ENCODE assay signal across 1 cellular context in the genomic region with DNA sequence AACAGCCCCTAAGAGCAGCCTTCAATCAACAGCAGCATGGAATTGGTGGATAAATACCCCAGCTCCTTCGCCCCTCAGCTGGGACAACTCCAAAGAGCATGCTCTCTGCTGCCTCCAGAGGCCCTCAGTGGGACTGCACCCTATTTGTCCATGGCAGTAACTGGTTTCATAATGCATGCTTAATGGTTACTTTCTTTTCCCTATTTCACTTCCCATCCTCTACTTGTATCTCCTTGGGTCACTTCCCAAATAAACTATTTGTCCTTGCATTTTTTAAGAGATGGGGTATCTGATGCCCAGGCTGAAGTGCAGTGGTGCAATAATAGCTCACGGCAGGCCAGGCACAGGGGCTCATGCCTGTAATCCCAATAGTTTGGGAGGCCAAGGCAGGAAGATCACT.
TF ChIP-seq lines count a peak whose summit lies in the region.

No MANE protein-coding gene starts in this region.

TF ChIP-seq in IMR-90, 13 proteins besides CTCF, POLR2A, EP300 and RAD21 (continued from another document):
- TF ChIP-seq CEBPB (IDR thresholded peaks at IDR 0.05; ENCODE audit: low read depth, low read length): no peak
- no peak for TF ChIP-seq SMC3 (IDR thresholded peaks at IDR 0.05; ENCODE audit: low read depth, low read length)
- TF ChIP-seq, protein P1, sequence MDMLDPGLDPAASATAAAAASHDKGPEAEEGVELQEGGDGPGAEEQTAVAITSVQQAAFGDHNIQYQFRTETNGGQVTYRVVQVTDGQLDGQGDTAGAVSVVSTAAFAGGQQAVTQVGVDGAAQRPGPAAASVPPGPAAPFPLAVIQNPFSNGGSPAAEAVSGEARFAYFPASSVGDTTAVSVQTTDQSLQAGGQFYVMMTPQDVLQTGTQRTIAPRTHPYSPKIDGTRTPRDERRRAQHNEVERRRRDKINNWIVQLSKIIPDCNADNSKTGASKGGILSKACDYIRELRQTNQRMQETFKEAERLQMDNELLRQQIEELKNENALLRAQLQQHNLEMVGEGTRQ (IDR thresholded peaks at IDR 0.05; ENCODE audit: low read depth, low read length): no peak
- TF ChIP-seq CHD1 (IDR thresholded peaks at IDR 0.05; ENCODE audit: low read depth, low read length): no peak
- TF ChIP-seq NFE2L2 (IDR thresholded peaks at IDR 0.05; ENCODE audit: low read depth, low read length): no peak
- no peak for TF ChIP-seq FOS (IDR thresholded peaks at IDR 0.05; ENCODE audit: low read depth, low read length)
- no peak for TF ChIP-seq MXI1 (IDR thresholded peaks at IDR 0.05; ENCODE audit: borderline replicate concordance, low read depth, low read length)
